Comparison of ENCODE assay signal across 20 cellular contexts in genomic region chr15:85709250-85709649, GRCh38.
A peak's percentile ranks its signal among the peaks of the same experiment; 100 is the strongest.
DNase-seq lines count a peak whose midpoint lies in the region; ATAC-seq and TF ChIP-seq lines count a peak whose summit lies in the region.
"Had no signal": no experiment of that assay in that cellular context is flagged by ENCODE, and none has a peak within 500 bp of the region (broad histone marks: within the 10 kb centered on the region; RNA-seq: fewer than 3 reads in every experiment).

No MANE protein-coding gene starts in this region.

- peaks cover 56% of the 10 kb centered on the region for H3K36me3 Mint-ChIP-seq in CD4-positive, CD25-positive, alpha-beta regulatory T cell
- H3K36me3 Mint-ChIP-seq in effector memory CD8-positive, alpha-beta T cell (ENCODE audit: insufficient read depth), result peaks cover 74% of the 10 kb centered on the region
- H3K36me3 Mint-ChIP-seq in natural killer cell, result peaks cover 13% of the 10 kb centered on the region

- DNase-seq in CD4-positive, CD25-positive, alpha-beta regulatory T cell, result no peak
- peak; percentile 56 for DNase-seq in GM12865 (ENCODE audit: low read depth)
- no peak for DNase-seq in effector memory CD8-positive, alpha-beta T cell
- DNase-seq in natural killer cell, result no peak
- no peak for DNase-seq in NCI-H446 treated with DMSO at 0.1 percent for 48 hours (lab: John Stamatoyannopoulos, UW)
- DNase-seq in SJCRH30, result no peak
- no peak for DNase-seq in stimulated activated CD4-positive, alpha-beta T cell treated with anti-CD3 and anti-CD28 coated beads, Interleukin-4, amount 100 ng/mL, for 24 hours
- DNase-seq: amniotic stem cell, cortex of kidney, DMS79, esophagus squamous epithelium, mammary epithelial cell, NCI-H1436, NCI-H524 treated with DMSO at 0.1 percent for 48 hours, T1000 had no signal

- peak overlapping the region in 2 of 3 donors; percentile 98 to 99 for H3K27ac Mint-ChIP-seq in CD4-positive, CD25-positive, alpha-beta regulatory T cell
- H3K27ac Mint-ChIP-seq in effector memory CD8-positive, alpha-beta T cell, result peak overlapping the region; percentile 95 to 99
- peak overlapping the region; percentile 100 for H3K27ac Mint-ChIP-seq in natural killer cell

- no peak for ATAC-seq in CD4-positive, CD25-positive, alpha-beta regulatory T cell (ENCODE audit: low read depth in 2 of 2)
- no peak for ATAC-seq in effector memory CD8-positive, alpha-beta T cell (replicated peaks)
- ATAC-seq in natural killer cell, result no peak
- no peak for ATAC-seq in HG03108 (IDR thresholded peaks at IDR 0.05; ENCODE audit: unreplicated experiment)

- no peak overlapping the region for H3K4me3 ChIP-seq in CD4-positive, CD25-positive, alpha-beta regulatory T cell (ENCODE audit: low read depth, low read length)
- H3K4me3 ChIP-seq in GM12865 (ENCODE audit: low read depth, low read length) (peak overlapping the region; percentile 70), SJCRH30 (no peak overlapping the region)
- H3K4me3 ChIP-seq: esophagus squamous epithelium had no signal

- H3K9me3 Mint-ChIP-seq in CD4-positive, CD25-positive, alpha-beta regulatory T cell, result no peaks in the 10 kb centered on the region
- no peaks in the 10 kb centered on the region for H3K9me3 Mint-ChIP-seq in effector memory CD8-positive, alpha-beta T cell
- H3K9me3 Mint-ChIP-seq in natural killer cell, result no peaks in the 10 kb centered on the region

- H3K36me3 ChIP-seq in CD4-positive, CD25-positive, alpha-beta regulatory T cell (ENCODE audit: control insufficient read depth, insufficient read depth, low read length), result peaks cover 59% of the 10 kb centered on the region
- H3K36me3 ChIP-seq in SJCRH30, result peaks cover 17% of the 10 kb centered on the region

- no peak for TF ChIP-seq CTCF in GM12865 (IDR thresholded peaks at IDR 0.05; ENCODE audit: insufficient read depth, low read depth, low read length, missing control alignments)
- no peak for TF ChIP-seq CTCF in natural killer cell (IDR thresholded peaks at IDR 0.05)

- intact Hi-C loops in natural killer cell (cut with micrococcal nuclease), result loop anchor here (5.0 kb wide), 1 partner anchor 222 kb away; no protein-coding TSS in a partner anchor

- peaks cover 47 to 83% (median 65%) of the 10 kb centered on the region in 4 donors for H3K4me1 Mint-ChIP-seq in CD4-positive, CD25-positive, alpha-beta regulatory T cell
- H3K4me1 Mint-ChIP-seq in effector memory CD8-positive, alpha-beta T cell (ENCODE audit: low read depth in 2 of 2), result peaks cover 53 to 86% of the 10 kb centered on the region in 2 donors
- H3K4me1 Mint-ChIP-seq in natural killer cell, result peaks cover 69 to 76% of the 10 kb centered on the region in 2 donors

- no peak overlapping the region for H3K4me3 Mint-ChIP-seq in CD4-positive, CD25-positive, alpha-beta regulatory T cell
- H3K4me3 Mint-ChIP-seq in effector memory CD8-positive, alpha-beta T cell, result no peak overlapping the region
- no peak overlapping the region for H3K4me3 Mint-ChIP-seq in natural killer cell

- no peaks in the 10 kb centered on the region for H3K27me3 ChIP-seq in CD4-positive, CD25-positive, alpha-beta regulatory T cell (ENCODE audit: control insufficient read depth, insufficient read depth, low read length)
- H3K27me3 ChIP-seq in SJCRH30, result no peaks in the 10 kb centered on the region
- H3K27me3 ChIP-seq: esophagus squamous epithelium, pancreas had no signal

- H3K4me1 ChIP-seq in CD4-positive, CD25-positive, alpha-beta regulatory T cell (ENCODE audit: control insufficient read depth, insufficient read depth, low read length, poor library complexity, severe bottlenecking), result peaks cover 55% of the 10 kb centered on the region
- H3K4me1 ChIP-seq in SJCRH30, result no peaks in the 10 kb centered on the region; the same call in 1 of the 2 replicates

- H3K9me3 ChIP-seq in CD4-positive, CD25-positive, alpha-beta regulatory T cell (ENCODE audit: control insufficient read depth in 2 of 2, low read length in 2 of 2), result no peaks in the 10 kb centered on the region
- no peaks in the 10 kb centered on the region for H3K9me3 ChIP-seq in SJCRH30 (replicated peaks)
- H3K9me3 ChIP-seq: esophagus squamous epithelium, pancreas had no signal

- H3K27ac ChIP-seq in CD4-positive, CD25-positive, alpha-beta regulatory T cell (ENCODE audit: insufficient read depth, low read length, poor library complexity, severe bottlenecking), result peak overlapping the region; percentile 87
- no peak overlapping the region for H3K27ac ChIP-seq in SJCRH30
- H3K27ac ChIP-seq: KMS-11, RWPE1 had no signal

- no peaks in the 10 kb centered on the region for H3K27me3 Mint-ChIP-seq in CD4-positive, CD25-positive, alpha-beta regulatory T cell
- no peaks in the 10 kb centered on the region for H3K27me3 Mint-ChIP-seq in effector memory CD8-positive, alpha-beta T cell
- no peaks in the 10 kb centered on the region for H3K27me3 Mint-ChIP-seq in natural killer cell (ENCODE audit: low read depth in 2 of 2)
- H3K27me3 Mint-ChIP-seq: B cell had no signal
